20 cellular contexts compared by ENCODE assay signal in genomic region chr5:135434591-135435466, GRCh38. TPM values are rescaled to one million over a fixed set of nuclear protein-coding genes. Genes with fewer than 3 reads are reported as not detected.
A peak's percentile ranks its signal among the peaks of the same experiment; 100 is the strongest.
DNase-seq lines count a peak whose midpoint lies in the region; ATAC-seq, FAIRE-seq and TF ChIP-seq lines count a peak whose summit lies in the region.
"Had no signal": no experiment of that assay in that cellular context is flagged by ENCODE, and none has a peak within 500 bp of the region (broad histone marks: within the 10 kb centered on the region; RNA-seq: fewer than 3 reads in every experiment).

No MANE protein-coding gene starts in this region.

- dilution Hi-C loops in IMR-90 (cut with HindIII; ENCODE audit: low sequenced_read_pairs, unreplicated experiment), result no loop called here

- no peak for TF ChIP-seq POLR2A in IMR-90 (IDR thresholded peaks at IDR 0.05; ENCODE audit: low read depth, low read length)

- no peak for ATAC-seq in DND-41 (ENCODE audit: insufficient read depth, low read depth)
- ATAC-seq in IMR-90 (ENCODE audit: low read depth), result peak; percentile 24
- ATAC-seq in HG02571 (IDR thresholded peaks at IDR 0.05; ENCODE audit: unreplicated experiment), result no peak
- ATAC-seq: activated T-cell treated with anti-CD3 and anti-CD28 coated beads, Interleukin-2, amount 50 U/mL, for 72 hours; sciatic nerve had no signal

- H2AFZ ChIP-seq in DND-41 (ENCODE audit: low read depth, low read length) (no peak overlapping the region), IMR-90 (replicated peaks; ENCODE audit: low read length, poor library complexity) (peak overlapping the region; percentile 91)

- no peak overlapping the region for H3K27ac ChIP-seq in DND-41 (ENCODE audit: low read length)
- H3K27ac ChIP-seq in IMR-90 (ENCODE audit: insufficient read depth, low read length), result no peak overlapping the region

- peak overlapping the region; percentile 54 to 73; a peak in 2 of 4 replicates for H4K8ac ChIP-seq in IMR-90 (ENCODE audit: low read depth in 2 of 2, low read length in 2 of 2)

- H3K23ac ChIP-seq in IMR-90 (ENCODE audit: low read depth, low read length), result peak overlapping the region; percentile 37; the same call in 1 of the 2 replicates

- no peak overlapping the region for H3K4me3 ChIP-seq in DND-41 (ENCODE audit: low read depth in 1 of 2, low read length in 2 of 2)
- no peak overlapping the region for H3K4me3 ChIP-seq in IMR-90 (ENCODE audit: insufficient read depth, low read depth, low read length)
- H3K4me3 ChIP-seq in foreskin fibroblast (ENCODE audit: low read depth in 1 of 2, low read length in 2 of 2), result no peak overlapping the region

- no peak overlapping the region for H4K5ac ChIP-seq in IMR-90 (ENCODE audit: low read depth, low read length)

- 0 out of 2 replicates have a peak overlapping the region, but pooled peaks have one; percentile 31 for H3K18ac ChIP-seq in IMR-90 (ENCODE audit: low read depth, low read length)

- FAIRE-seq in urothelium cell line (lab: Jason Lieb, UNC), result no peak
- FAIRE-seq: bronchial epithelial cell had no signal

- peak; percentile 2 for DNase-seq in DND-41
- DNase-seq in IMR-90, result peak; percentile 72
- peak; percentile 34 to 78 for DNase-seq in foreskin fibroblast
- DNase-seq in posterior vena cava (ENCODE audit: low spot score), result peak; percentile 60
- DNase-seq in central memory CD4-positive, alpha-beta T cell, result no peak
- no peak for DNase-seq in effector CD8-positive, alpha-beta T cell (lab: John Stamatoyannopoulos, UW)
- no peak for DNase-seq in urothelium cell line (ENCODE audit: low spot score)
- DNase-seq: activated CD4-positive, alpha-beta T cell treated with anti-CD3 and anti-CD28 coated beads, Interleukin-2, amount 50 U/mL, for 48 hours; activated T-cell treated with anti-CD3 and anti-CD28 coated beads, Interleukin-2, amount 50 U/mL, for 72 hours; AML-193; effector CD4-positive, alpha-beta T cell; hippocampal formation; NCI-H187 treated with DMSO at 0.1 percent for 48 hours; NK-92 treated with Interleukin-12 subunit alpha and Interleukin-12 subunit beta, amount 100 ng/mL, for 24 hours; occipital lobe; RPMI8226 had no signal

- no peak overlapping the region for H2BK15ac ChIP-seq in IMR-90 (ENCODE audit: low read depth, low read length)

- H3K9me3 ChIP-seq in DND-41 (ENCODE audit: insufficient read depth, low read length, severe bottlenecking) (no peaks in the 10 kb centered on the region), IMR-90 (ENCODE audit: control insufficient read depth, insufficient read depth, low read length) (no peaks in the 10 kb centered on the region)

- H2BK20ac ChIP-seq in IMR-90 (ENCODE audit: low read depth, low read length), result peak overlapping the region; percentile 81; the same call in 1 of the 2 replicates

- peak overlapping the region; percentile 62 for H3K4ac ChIP-seq in IMR-90 (ENCODE audit: low read depth, low read length)

- peak overlapping the region; percentile 60 for H3K14ac ChIP-seq in IMR-90 (replicated peaks; ENCODE audit: low read depth, low read length)

- H4K20me1 ChIP-seq in DND-41 (ENCODE audit: insufficient read depth, low read length) (no peaks in the 10 kb centered on the region), IMR-90 (ENCODE audit: insufficient read depth, low read length) (0 out of 2 replicates have a peak, but pooled peaks cover 3% of the 10 kb centered on the region)

- H3K56ac ChIP-seq in IMR-90 (ENCODE audit: extremely low read depth, insufficient read depth, low read length), result no peak overlapping the region

- POLR2A ChIA-PET in IMR-90 (lab: Charles Lee; ENCODE audit: unreplicated experiment), result interaction anchor here (0.6 to 0.7 kb wide), 2 partner anchors 35 to 80 kb away, joined by 3 read pairs; no protein-coding TSS in a partner anchor

- H3K79me1 ChIP-seq in IMR-90 (ENCODE audit: low read depth in 1 of 2, low read length in 2 of 2), result no peaks in the 10 kb centered on the region

- peak overlapping the region; percentile 77 for H2BK120ac ChIP-seq in IMR-90 (ENCODE audit: low read depth, low read length)

- peak overlapping the region; percentile 42 for H2BK5ac ChIP-seq in IMR-90 (ENCODE audit: low read depth, low read length, poor library complexity, severe bottlenecking)

- peak overlapping the region; percentile 89; the same call in 1 of the 2 replicates for H2AK5ac ChIP-seq in IMR-90 (ENCODE audit: low read depth, low read length)

- no peaks in the 10 kb centered on the region for H3K79me2 ChIP-seq in DND-41 (ENCODE audit: insufficient read depth, low read length)

- CTCF ChIA-PET in IMR-90 (lab: Yijun Ruan, JAX), result interaction anchor here (0.9 to 1.2 kb wide), 2 partner anchors 12 to 126 kb away, joined by 3 to 4 read pairs; no protein-coding TSS in a partner anchor

- no peak for TF ChIP-seq RAD21 in IMR-90 (IDR thresholded peaks at IDR 0.05; ENCODE audit: low read length)

- H3K4me2 ChIP-seq in DND-41 (ENCODE audit: insufficient read depth, low read length) (no peak overlapping the region), IMR-90 (ENCODE audit: low read depth, low read length) (peak overlapping the region; percentile 7; the same call in 1 of the 2 replicates)

- H4K91ac ChIP-seq in IMR-90 (ENCODE audit: insufficient read depth, low read depth, low read length), result peak overlapping the region; percentile 66; the same call in 1 of the 2 replicates

- no peak for TF ChIP-seq CTCF in DND-41 (IDR thresholded peaks at IDR 0.05; ENCODE audit: borderline replicate concordance, extremely low read depth, low read length, poor library complexity, severe bottlenecking)
- TF ChIP-seq CTCF in IMR-90 (conservative IDR thresholded peaks at IDR 0.05; ENCODE audit: low read depth, low read length), result no peak
- TF ChIP-seq CTCF in foreskin fibroblast (IDR thresholded peaks at IDR 0.05; ENCODE audit: low read depth, low read length), result no peak

- H3K36me3 ChIP-seq in DND-41 (ENCODE audit: insufficient read depth, low read length), result no peaks in the 10 kb centered on the region
- H3K36me3 ChIP-seq in IMR-90 (ENCODE audit: control insufficient read depth, insufficient read depth, low read length), result no peaks in the 10 kb centered on the region

- no peaks in the 10 kb centered on the region for H3K27me3 ChIP-seq in DND-41 (ENCODE audit: insufficient read depth, low read length, poor library complexity)
- H3K27me3 ChIP-seq in IMR-90 (ENCODE audit: control insufficient read depth, insufficient read depth, low read length), result no peaks in the 10 kb centered on the region

- intact Hi-C loops in IMR-90 (cut with micrococcal nuclease) (loop anchor here (10.0 kb wide), 1 partner anchor 230 kb away; no protein-coding TSS in a partner anchor), posterior vena cava (cut with DNase I) (no loop called here)

- H3K9me1 ChIP-seq in IMR-90 (ENCODE audit: insufficient read depth, low read length), result peaks cover 17% of the 10 kb centered on the region

- in situ Hi-C loops in IMR-90 (cut with MboI; ENCODE audit: low sequenced_read_pairs), result no loop called here

- H2AK9ac ChIP-seq in IMR-90 (replicated peaks; ENCODE audit: low read depth, low read length, poor library complexity), result peak overlapping the region; percentile 81

- no TSS peak for BruUV-seq in IMR-90 (replicated peaks; lab: Mats Ljungman, UMichigan)

- H3K4me1 ChIP-seq in DND-41 (ENCODE audit: insufficient read depth, low read length) (no peaks in the 10 kb centered on the region), IMR-90 (ENCODE audit: control insufficient read depth, insufficient read depth, low read length) (peaks cover 24% of the 10 kb centered on the region)

- H3K9ac ChIP-seq in DND-41 (ENCODE audit: low read depth, low read length) (no peak overlapping the region), IMR-90 (ENCODE audit: low read depth, low read length) (no peak overlapping the region)

- 0% methylated on average over 3 of the region's 24 CpGs; no CpG with 5 or more reads in 1 of the 2 experiments for WGBS in IMR-90 (ENCODE audit: extremely low coverage in 2 of 2, insufficient read length in 1 of 2), 2 experiments

TF ChIP-seq in IMR-90, 13 proteins besides CTCF, POLR2A, EP300 and RAD21:
- no peak for TF ChIP-seq CHD1 (IDR thresholded peaks at IDR 0.05; ENCODE audit: low read depth, low read length)
- 0 out of 2 replicates have a peak, but pooled peaks have one; percentile 18 for TF ChIP-seq FOS (IDR thresholded peaks at IDR 0.05; ENCODE audit: low read depth, low read length)
TF ChIP-seq in IMR-90: peak in this region for 1.

RNA-seq across cellular contexts. Expression of gene DCANP1, which starts 12.3 kb away (rescaled TPM):
- not detected in 2 replicates for total RNA-seq in IMR-90 (2012; rRNA removed)
- polyA plus RNA-seq in IMR-90 (2012; rRNA removed), result not detected in 2 replicates
- not detected in 2 replicates for polyA plus RNA-seq in IMR-90 (2012; cell fraction: cytosol; rRNA removed)
- polyA plus RNA-seq in IMR-90 (2012; cell fraction: nucleus; rRNA removed; ENCODE audit: low replicate concordance), result not detected in 2 replicates
- not detected for total RNA-seq in posterior vena cava
- total RNA-seq: activated naive CD8-positive, alpha-beta T cell treated with anti-CD3 and anti-CD28 coated beads, Interleukin-2, amount 10 ng/mL, durations not matched to agents 7 days and 5 days; activated T-cell treated with anti-CD3 and anti-CD28 coated beads, Interleukin-2, amount 50 U/mL, for 72 hours; bronchial epithelial cell; occipital lobe; sciatic nerve had no signal

RNA-seq across cellular contexts. Expression of gene TIFAB, which starts 17.3 kb away (rescaled TPM):
- total RNA-seq in IMR-90 (2012; rRNA removed) (not detected in 2 replicates), posterior vena cava (not detected)
- not detected in 2 replicates for polyA plus RNA-seq in IMR-90 (2012; rRNA removed)
- not detected in 2 replicates for polyA plus RNA-seq in IMR-90 (2012; cell fraction: cytosol; rRNA removed)
- polyA plus RNA-seq in IMR-90 (2012; cell fraction: nucleus; rRNA removed; ENCODE audit: low replicate concordance), result not detected in 2 replicates
- total RNA-seq: activated naive CD8-positive, alpha-beta T cell treated with anti-CD3 and anti-CD28 coated beads, Interleukin-2, amount 10 ng/mL, durations not matched to agents 7 days and 5 days; activated T-cell treated with anti-CD3 and anti-CD28 coated beads, Interleukin-2, amount 50 U/mL, for 72 hours; bronchial epithelial cell; occipital lobe had no signal

RNA-seq across cellular contexts. Expression of gene MACROH2A1, which starts 35.8 kb away (rescaled TPM):
- total RNA-seq in IMR-90 (2012; rRNA removed) (126 and 141 TPM in 2 replicates), posterior vena cava (10 to 100 TPM; 98.0 to 99.6 TPM)
- polyA plus RNA-seq in IMR-90 (2012; rRNA removed), result 122 and 132 TPM in 2 replicates
- 111 and 126 TPM in 2 replicates for polyA plus RNA-seq in IMR-90 (2012; cell fraction: cytosol; rRNA removed)
- 211 and 389 TPM in 2 replicates for polyA plus RNA-seq in IMR-90 (2012; cell fraction: nucleus; rRNA removed; ENCODE audit: low replicate concordance)

Comparison
In these comparisons a context has a peak if more than half of its experiments do, and no peak if none do; other contexts are left out.
1. DNase-seq: peak in DND-41 (single experiment), IMR-90 (single experiment), foreskin fibroblast (2 of 2) and posterior vena cava (single experiment); none in central memory CD4-positive, alpha-beta T cell (single experiment), effector CD8-positive, alpha-beta T cell (single experiment) and urothelium cell line (single experiment).